8 cellular contexts compared by ENCODE assay signal in the genomic region with DNA sequence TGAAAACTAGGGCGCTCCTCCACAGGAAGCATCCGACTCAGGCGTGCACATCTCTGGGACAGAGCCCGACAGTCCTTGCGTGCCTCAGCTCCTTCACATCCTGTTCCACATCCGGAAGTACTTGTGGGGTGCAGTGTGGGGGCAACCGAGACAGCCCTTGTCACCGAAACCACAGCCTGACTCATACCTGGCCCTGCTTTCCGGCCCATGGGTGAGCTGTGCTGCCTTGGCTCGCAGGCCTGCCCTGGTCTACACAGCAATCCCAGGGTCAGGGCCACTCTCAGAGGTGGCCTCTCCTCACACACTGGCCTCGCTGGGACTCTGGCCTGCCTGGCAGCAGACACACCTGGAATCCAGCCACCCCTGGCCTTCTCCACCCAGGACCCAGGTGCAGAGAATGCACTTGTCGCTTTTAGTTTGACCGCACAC.
DNase-seq lines count a peak whose midpoint lies in the region; TF ChIP-seq lines count a peak whose summit lies in the region.

No MANE protein-coding gene starts in this region.

- peak overlapping the region; percentile 83 for H3K27ac Mint-ChIP-seq in activated CD4-positive, alpha-beta memory T cell treated with anti-CD3 and anti-CD28 coated beads, Interleukin-2, amount 10 ng/mL, durations not matched to agents 7 days and 5 days

- peak overlapping the region; percentile 49 for H3K4me3 Mint-ChIP-seq in activated CD4-positive, alpha-beta memory T cell treated with anti-CD3 and anti-CD28 coated beads, Interleukin-2, amount 10 ng/mL, durations not matched to agents 7 days and 5 days

- DNase-seq in GDM1 (lab: John Stamatoyannopoulos, UW) (peak; percentile 88), H4 (ENCODE audit: low spot score) (peak; percentile 92), M059J (ENCODE audit: low read depth) (peak; percentile 95), epithelial cell of esophagus (ENCODE audit: low read depth) (peak; percentile 83), non-pigmented ciliary epithelial cell (ENCODE audit: low read depth) (peak; percentile 72), ureter (ENCODE audit: low spot score) (peak; percentile 76), NCI-H526 treated with DMSO at 0.1 percent for 48 hours (lab: John Stamatoyannopoulos, UW) (no peak)
- DNase-seq in activated CD4-positive, alpha-beta memory T cell treated with anti-CD3 and anti-CD28 coated beads, Interleukin-2, amount 10 ng/mL, durations not matched to agents 7 days and 5 days, result peak; percentile 94

- H3K4me3 ChIP-seq in epithelial cell of esophagus (ENCODE audit: low read length), result no peak overlapping the region

- peaks cover 70% of the 10 kb centered on the region for H3K36me3 Mint-ChIP-seq in activated CD4-positive, alpha-beta memory T cell treated with anti-CD3 and anti-CD28 coated beads, Interleukin-2, amount 10 ng/mL, durations not matched to agents 7 days and 5 days (ENCODE audit: low read depth)

- no peak for TF ChIP-seq CTCF in epithelial cell of esophagus (IDR thresholded peaks at IDR 0.05; ENCODE audit: insufficient read depth, low read depth, low read length, missing control alignments)

- H3K4me1 Mint-ChIP-seq in activated CD4-positive, alpha-beta memory T cell treated with anti-CD3 and anti-CD28 coated beads, Interleukin-2, amount 10 ng/mL, durations not matched to agents 7 days and 5 days, result peaks cover 81% of the 10 kb centered on the region

- H3K9me3 Mint-ChIP-seq in activated CD4-positive, alpha-beta memory T cell treated with anti-CD3 and anti-CD28 coated beads, Interleukin-2, amount 10 ng/mL, durations not matched to agents 7 days and 5 days, result no peaks in the 10 kb centered on the region

- no peaks in the 10 kb centered on the region for H3K27me3 Mint-ChIP-seq in activated CD4-positive, alpha-beta memory T cell treated with anti-CD3 and anti-CD28 coated beads, Interleukin-2, amount 10 ng/mL, durations not matched to agents 7 days and 5 days

- CTCF ChIA-PET in activated CD4-positive, alpha-beta memory T cell treated with anti-CD3 and anti-CD28 coated beads, Interleukin-2, amount 10 ng/mL, durations not matched to agents 7 days and 5 days (lab: Charles Lee), result interaction anchor here (0.7 to 2.0 kb wide), 6 partner anchors 10 to 177 kb away, joined by 3 to 11 read pairs (median 5); no protein-coding TSS in a partner anchor

- POLR2A ChIA-PET in activated CD4-positive, alpha-beta memory T cell treated with anti-CD3 and anti-CD28 coated beads, Interleukin-2, amount 10 ng/mL, durations not matched to agents 7 days and 5 days (lab: Charles Lee), result interaction anchor here (0.8 to 2.6 kb wide), 9 partner anchors 9 to 100 kb away, joined by 3 to 24 read pairs (median 5); a partner anchor contains a TSS
